ENCODE assay signal across 31 cellular contexts in genomic region chr3:79684041-79684440, GRCh38.
DNase-seq lines count a peak whose midpoint lies in the region; ATAC-seq, FAIRE-seq and TF ChIP-seq lines count a peak whose summit lies in the region.
"Had no signal": no experiment of that assay in that cellular context is flagged by ENCODE, and none has a peak within 500 bp of the region (broad histone marks: within the 10 kb centered on the region; RNA-seq: fewer than 3 reads in every experiment).

No MANE protein-coding gene starts in this region.

- 7% methylated on average over 1 of the region's 1 CpG for WGBS in HepG2 (ENCODE audit: low lambda C conversion rate)
- WGBS in right lobe of liver (ENCODE audit: insufficient coverage, low coverage, low lambda C conversion rate, missing lambda C conversion rate) = 78% methylated on average over 1 of the region's 1 CpG
- 36% methylated on average over 1 of the region's 1 CpG for whole genome bisulfite sequencing in A549 (ENCODE audit: missing lambda C conversion rate)
- no CpG with 5 or more reads among the region's 1 CpG for WGBS in IMR-90 (ENCODE audit: extremely low coverage in 2 of 2, insufficient read length in 1 of 2), 2 experiments

- H3K9me3 ChIP-seq in HepG2 (ENCODE audit: low read length) (no peaks in the 10 kb centered on the region), right lobe of liver (no peaks in the 10 kb centered on the region), A549 (0 out of 3 replicates have a peak, but pooled peaks cover 3% of the 10 kb centered on the region), IMR-90 (ENCODE audit: control insufficient read depth, insufficient read depth, low read length) (no peaks in the 10 kb centered on the region), PC-9 (ENCODE audit: insufficient read depth, low read depth) (peaks cover 3% of the 10 kb centered on the region; the same call in 1 of the 2 replicates)
- H3K9me3 ChIP-seq: BE2C; BLaER1; BLaER1 treated with 17β-estradiol and CSF1 and Interleukin-3, amounts not matched to agents 10 nM and 100 nM; Caco-2 had no signal

- H3K23ac ChIP-seq in IMR-90 (ENCODE audit: low read depth, low read length) = no peak overlapping the region

- H3K9ac ChIP-seq in HepG2 (ENCODE audit: insufficient read depth, low read depth, low read length) (no peak overlapping the region), IMR-90 (ENCODE audit: low read depth, low read length) (no peak overlapping the region)
- H3K9ac ChIP-seq: BLaER1; BLaER1 treated with 17β-estradiol and CSF1 and Interleukin-3, amounts not matched to agents 10 nM and 100 nM had no signal

- no peak overlapping the region for H3K27ac ChIP-seq in HepG2 (ENCODE audit: extremely low read length, insufficient read depth, low read length)
- H3K27ac ChIP-seq in right lobe of liver = no peak overlapping the region
- H3K27ac ChIP-seq in A549 = no peak overlapping the region
- no peak overlapping the region for H3K27ac ChIP-seq in IMR-90 (ENCODE audit: insufficient read depth, low read length)
- no peak overlapping the region for H3K27ac ChIP-seq in PC-9
- H3K27ac ChIP-seq: 22Rv1; BLaER1; BLaER1 treated with 17β-estradiol and CSF1 and Interleukin-3, amounts not matched to agents 10 nM and 100 nM; C4-2B had no signal

- H3K4me2 ChIP-seq in HepG2 (ENCODE audit: low read depth, low read length) = no peak overlapping the region
- H3K4me2 ChIP-seq in A549 = no peak overlapping the region
- H3K4me2 ChIP-seq in IMR-90 (ENCODE audit: low read depth, low read length) = no peak overlapping the region
- no peak overlapping the region for H3K4me2 ChIP-seq in PC-9
- H3K4me2 ChIP-seq: BLaER1; BLaER1 treated with 17β-estradiol and CSF1 and Interleukin-3, amounts not matched to agents 10 nM and 100 nM had no signal

- no peaks in the 10 kb centered on the region; a peak in 1 of 5 replicates for H3K27me3 ChIP-seq in HepG2 (ENCODE audit: control insufficient read depth in 1 of 2, insufficient read depth in 2 of 2, low read length in 2 of 2)
- no peaks in the 10 kb centered on the region for H3K27me3 ChIP-seq in right lobe of liver
- no peaks in the 10 kb centered on the region for H3K27me3 ChIP-seq in IMR-90 (ENCODE audit: control insufficient read depth, insufficient read depth, low read length)
- no peaks in the 10 kb centered on the region for H3K27me3 ChIP-seq in PC-9 (ENCODE audit: insufficient read depth, low read depth)
- H3K27me3 ChIP-seq: BE2C; BLaER1; BLaER1 treated with 17β-estradiol and CSF1 and Interleukin-3, amounts not matched to agents 10 nM and 100 nM had no signal

- TF ChIP-seq CTCF in HepG2 (CRISPR knock-in tag; IDR thresholded peaks at IDR 0.05) (no peak), right lobe of liver (IDR thresholded peaks at IDR 0.05) (no peak), A549 (IDR thresholded peaks at IDR 0.05) (no peak), IMR-90 (conservative IDR thresholded peaks at IDR 0.05; ENCODE audit: low read depth, low read length) (no peak), PC-9 (conservative IDR thresholded peaks at IDR 0.05) (no peak)

- H4K5ac ChIP-seq in IMR-90 (ENCODE audit: low read depth, low read length) = no peak overlapping the region

- 0 out of 2 replicates have a peak, but pooled peaks cover 7% of the 10 kb centered on the region for H3K9me2 ChIP-seq in PC-9 (ENCODE audit: insufficient read depth)

- POLR2A ChIA-PET in HepG2 (lab: Yijun Ruan, JAX) = no interaction called here
- POLR2A ChIA-PET in A549 (lab: Yijun Ruan, JAX) = no interaction called here
- POLR2A ChIA-PET in IMR-90 (lab: Charles Lee; ENCODE audit: unreplicated experiment) = no interaction called here
- POLR2A ChIA-PET in PC-9 (lab: Charles Lee; ENCODE audit: unreplicated experiment) = no interaction called here

- H3K79me1 ChIP-seq in IMR-90 (ENCODE audit: low read depth in 1 of 2, low read length in 2 of 2) = no peaks in the 10 kb centered on the region

- H3K9me1 ChIP-seq in IMR-90 (ENCODE audit: insufficient read depth, low read length) = no peaks in the 10 kb centered on the region

- H3K79me2 ChIP-seq in HepG2 (ENCODE audit: insufficient read depth, low read length) (no peaks in the 10 kb centered on the region), PC-9 (ENCODE audit: low read depth) (no peaks in the 10 kb centered on the region)

- no peak overlapping the region for H2BK120ac ChIP-seq in IMR-90 (ENCODE audit: low read depth, low read length)

- H4K20me1 ChIP-seq in HepG2 (ENCODE audit: insufficient read depth, low read length) (no peaks in the 10 kb centered on the region), IMR-90 (ENCODE audit: insufficient read depth, low read length) (no peaks in the 10 kb centered on the region), PC-9 (ENCODE audit: insufficient read depth) (no peaks in the 10 kb centered on the region)
- H4K20me1 ChIP-seq: BLaER1; BLaER1 treated with 17β-estradiol and CSF1 and Interleukin-3, amounts not matched to agents 10 nM and 100 nM had no signal

- H3K18ac ChIP-seq in IMR-90 (ENCODE audit: low read depth, low read length) = no peak overlapping the region

- CTCF ChIA-PET in HepG2 (lab: Yijun Ruan, JAX; ENCODE audit: low intra/inter-chr PET ratio, low total read pairs) = no interaction called here
- CTCF ChIA-PET in A549 (lab: Yijun Ruan, JAX) = no interaction called here
- CTCF ChIA-PET in IMR-90 (lab: Yijun Ruan, JAX) = no interaction called here
- CTCF ChIA-PET in PC-9 (lab: Charles Lee) = no interaction called here

- DNase-seq in HepG2 (ENCODE audit: low spot score) (no peak), right lobe of liver (no peak), A549 (ENCODE audit: low read depth in 1 of 2, low spot score in 1 of 2) (no peak), IMR-90 (no peak), PC-9 (no peak), NCI-H526 (lab: John Stamatoyannopoulos, UW) (no peak)
- DNase-seq: 8988T; ACHN; AML-193; BE2C; C1 segment of cervical spinal cord; Caco-2; Calu3; CD4-positive, alpha-beta T cell; CD4-positive, CD25-positive, alpha-beta regulatory T cell; CD8-positive, alpha-beta memory T cell; CD8-positive, alpha-beta T cell; COR-L47; DMS 273 treated with DMSO at 0.1 percent for 48 hours; DMS153; DMS53; DMS79; DMS79 treated with DMSO at 0.1 percent for 48 hours; DND-41; EL had no signal

- no peak overlapping the region for H3K4ac ChIP-seq in IMR-90 (ENCODE audit: low read depth, low read length)

- dilution Hi-C loops in IMR-90 (cut with HindIII; ENCODE audit: low sequenced_read_pairs, unreplicated experiment) = no loop called here

- H2AK5ac ChIP-seq in IMR-90 (ENCODE audit: low read depth, low read length) = no peak overlapping the region

- no peak for ATAC-seq in HepG2
- no peak for ATAC-seq in right lobe of liver
- ATAC-seq in A549 = no peak
- ATAC-seq in IMR-90 (ENCODE audit: low read depth) = no peak
- ATAC-seq: CD8-positive, alpha-beta T cell had no signal

- no peak overlapping the region for H3K14ac ChIP-seq in IMR-90 (replicated peaks; ENCODE audit: low read depth, low read length)

- no peak overlapping the region for H2BK20ac ChIP-seq in IMR-90 (ENCODE audit: low read depth, low read length)

- TF ChIP-seq RAD21 in HepG2 (CRISPR knock-in tag; IDR thresholded peaks at IDR 0.05) (no peak), A549 (conservative IDR thresholded peaks at IDR 0.05 in 1 of 2, IDR thresholded peaks at IDR 0.05 in 1 of 2) (no peak), IMR-90 (IDR thresholded peaks at IDR 0.05; ENCODE audit: low read length) (no peak)

- no peak for FAIRE-seq in HepG2 (lab: Jason Lieb, UNC)
- no peak for FAIRE-seq in A549 (lab: Jason Lieb, UNC)
- FAIRE-seq: A204.1, D721Med had no signal

- TF ChIP-seq POLR2A in HepG2 (IDR thresholded peaks at IDR 0.05; ENCODE audit: insufficient read depth in 1 of 2, low read depth in 2 of 2, low read length in 2 of 2) (no peak), right lobe of liver (IDR thresholded peaks at IDR 0.05) (no peak), A549 (IDR thresholded peaks at IDR 0.05; ENCODE audit: low read length) (no peak), IMR-90 (IDR thresholded peaks at IDR 0.05; ENCODE audit: low read depth, low read length) (no peak)

- no peak overlapping the region for H2BK5ac ChIP-seq in IMR-90 (ENCODE audit: low read depth, low read length, poor library complexity, severe bottlenecking)

- H3K4me1 ChIP-seq in HepG2 (ENCODE audit: insufficient read depth, low read length) (0 out of 2 replicates have a peak, but pooled peaks cover 7% of the 10 kb centered on the region), right lobe of liver (no peaks in the 10 kb centered on the region), A549 (no peaks in the 10 kb centered on the region), IMR-90 (ENCODE audit: control insufficient read depth, insufficient read depth, low read length) (no peaks in the 10 kb centered on the region), PC-9 (replicated peaks; ENCODE audit: insufficient read depth) (no peaks in the 10 kb centered on the region)
- H3K4me1 ChIP-seq: BE2C; BLaER1; BLaER1 treated with 17β-estradiol and CSF1 and Interleukin-3, amounts not matched to agents 10 nM and 100 nM; Caco-2 had no signal

- H3K56ac ChIP-seq in IMR-90 (ENCODE audit: extremely low read depth, insufficient read depth, low read length) = no peak overlapping the region

- no peak overlapping the region for H2BK15ac ChIP-seq in IMR-90 (ENCODE audit: low read depth, low read length)

- no peak for TF ChIP-seq EP300 in HepG2 (IDR thresholded peaks at IDR 0.05; ENCODE audit: low read depth in 2 of 2, low read length in 2 of 2)
- TF ChIP-seq EP300 in HepG2 (CRISPR knock-in tag; IDR thresholded peaks at IDR 0.05; ENCODE audit: borderline replicate concordance) = no peak
- no peak for TF ChIP-seq EP300 in A549 (IDR thresholded peaks at IDR 0.05)

- H4K8ac ChIP-seq in IMR-90 (ENCODE audit: low read depth in 2 of 2, low read length in 2 of 2) = no peak overlapping the region

- no peak overlapping the region for H2AFZ ChIP-seq in HepG2 (ENCODE audit: low read length)
- no peak overlapping the region for H2AFZ ChIP-seq in IMR-90 (replicated peaks; ENCODE audit: low read length, poor library complexity)
- no peak overlapping the region for H2AFZ ChIP-seq in PC-9

- BruUV-seq in HepG2 (replicated peaks; lab: Mats Ljungman, UMichigan) (no TSS peak), IMR-90 (replicated peaks; lab: Mats Ljungman, UMichigan) (no TSS peak), PC-9 (replicated peaks; lab: Mats Ljungman, UMichigan) (no TSS peak)

- H3F3A ChIP-seq in PC-9 (ENCODE audit: insufficient read depth, low read depth) = no peaks in the 10 kb centered on the region

- intact Hi-C loops in HepG2 (cut with micrococcal nuclease; ENCODE audit: unreplicated experiment) = no loop called here
- intact Hi-C loops in right lobe of liver (cut with DNase I) = no loop called here
- intact Hi-C loops in IMR-90 (cut with micrococcal nuclease) = no loop called here
- intact Hi-C loops in PC-9 (cut with micrococcal nuclease; ENCODE audit: unreplicated experiment) = no loop called here

- H2AK9ac ChIP-seq in IMR-90 (replicated peaks; ENCODE audit: low read depth, low read length, poor library complexity) = no peak overlapping the region

- H3K36me3 ChIP-seq in HepG2 (replicated peaks in 1 of 2; ENCODE audit: control insufficient read depth in 1 of 2, insufficient read depth in 2 of 2, low read length in 2 of 2) (no peaks in the 10 kb centered on the region), right lobe of liver (no peaks in the 10 kb centered on the region), IMR-90 (ENCODE audit: control insufficient read depth, insufficient read depth, low read length) (no peaks in the 10 kb centered on the region), PC-9 (ENCODE audit: low read depth) (no peaks in the 10 kb centered on the region)
- H3K36me3 ChIP-seq: BE2C; BLaER1; BLaER1 treated with 17β-estradiol and CSF1 and Interleukin-3, amounts not matched to agents 10 nM and 100 nM had no signal

- in situ Hi-C loops in HepG2 (cut with HindIII; ENCODE audit: extremely low pct_ligation_motif_present, low pct_unique_long_range_greater_than_20kb) = no loop called here
- in situ Hi-C loops in IMR-90 (cut with MboI; ENCODE audit: low sequenced_read_pairs) = no loop called here

- H3K4me3 ChIP-seq in HepG2 (replicated peaks in 1 of 3; ENCODE audit: insufficient read depth in 1 of 3, low read depth in 2 of 3, low read length in 3 of 3) (no peak overlapping the region), right lobe of liver (no peak overlapping the region), A549 (no peak overlapping the region), IMR-90 (ENCODE audit: insufficient read depth, low read depth, low read length) (no peak overlapping the region), PC-9 (no peak overlapping the region)
- H3K4me3 ChIP-seq: BLaER1; BLaER1 treated with 17β-estradiol and CSF1 and Interleukin-3, amounts not matched to agents 10 nM and 100 nM had no signal

- H4K91ac ChIP-seq in IMR-90 (ENCODE audit: insufficient read depth, low read depth, low read length) = no peak overlapping the region

Comparison
In these comparisons a context has a peak if more than half of its experiments do, and no peak if none do; other contexts are left out.
1. Of the 38 proteins assayed by ChIP-seq in both HepG2 and A549: peak only in HepG2: none; only in A549: none; in both: MAFK; in neither: 37.